Comparison of ENCODE assay signal across 8 cellular contexts in genomic region chr18:37299471-37300304, GRCh38.
DNase-seq lines count a peak whose midpoint lies in the region; ATAC-seq and TF ChIP-seq lines count a peak whose summit lies in the region.

No MANE protein-coding gene starts in this region.

- H3K27me3 ChIP-seq in uterus: no peaks in the 10 kb centered on the region

- intact Hi-C loops in lower leg skin (cut with DNase I; ENCODE audit: low total_unique reads) (no loop called here), uterus (cut with DNase I; ENCODE audit: low total_unique reads) (no loop called here)

- peak overlapping the region; percentile 72 to 76 for H3K27ac ChIP-seq in uterus

- WGBS in lower leg skin, 2 donors: 19 to 21% methylated on average over 10 of the region's 10 CpGs

- H3K4me1 ChIP-seq in uterus: peaks cover 8 to 10% of the 10 kb centered on the region in 2 donors

- no peaks in the 10 kb centered on the region for H3K9me3 ChIP-seq in uterus

- no peak overlapping the region for H3K4me3 ChIP-seq in choroid plexus epithelial cell (ENCODE audit: low read depth, low read length)
- no peak overlapping the region for H3K4me3 ChIP-seq in lower leg skin (ENCODE audit: low read depth, poor library complexity, severe bottlenecking)
- H3K4me3 ChIP-seq in uterus: no peak overlapping the region

- TF ChIP-seq CTCF in choroid plexus epithelial cell (conservative IDR thresholded peaks at IDR 0.05; ENCODE audit: low read depth, low read length) (no peak), lower leg skin (IDR thresholded peaks at IDR 0.05) (no peak), uterus (IDR thresholded peaks at IDR 0.05) (no peak)

- ATAC-seq in GM18868 (IDR thresholded peaks at IDR 0.05; ENCODE audit: unreplicated experiment) (peak; percentile 85), HG03565 (IDR thresholded peaks at IDR 0.05; ENCODE audit: unreplicated experiment) (peak; percentile 50), GM18873 (IDR thresholded peaks at IDR 0.05; ENCODE audit: low FRiP score, unreplicated experiment) (no peak), GM18517 (IDR thresholded peaks at IDR 0.05; ENCODE audit: unreplicated experiment) (no peak)

- TF ChIP-seq POLR2A in lower leg skin (IDR thresholded peaks at IDR 0.05): no peak
- TF ChIP-seq POLR2A in uterus (IDR thresholded peaks at IDR 0.05): no peak

- DNase-seq in NCI-H69 (lab: John Stamatoyannopoulos, UW): peak; percentile 100
- peak; percentile 98 for DNase-seq in choroid plexus epithelial cell (ENCODE audit: low read depth)
- peak; percentile 67 to 89 for DNase-seq in lower leg skin (ENCODE audit: low spot score in 2 of 2)
- DNase-seq in uterus: peak; percentile 91 to 93

- no peaks in the 10 kb centered on the region for H3K36me3 ChIP-seq in uterus

Comparison
In these comparisons a context has a peak if more than half of its experiments do, and no peak if none do; other contexts are left out.
1. ATAC-seq: peak in GM18868 (single experiment) and HG03565 (single experiment); none in GM18873 (single experiment) and GM18517 (single experiment).
2. Peak in every context shown above with its lines, with median percentiles within 50 percentile points of each other: DNase-seq.